In genomic region chr7:85896531-85896930, GRCh38 we compare ENCODE assay signal across 22 cellular contexts.
"Had no signal": no experiment of that assay in that cellular context is flagged by ENCODE, and none has a peak within 500 bp of the region (broad histone marks: within the 10 kb centered on the region; RNA-seq: fewer than 3 reads in every experiment).

No MANE protein-coding gene starts in this region.

- H3K27ac ChIP-seq: colonic mucosa, epithelial cell of prostate, gastrocnemius medialis, heart right ventricle, left lung, lower lobe of right lung had no signal

- H3K27me3 ChIP-seq: colonic mucosa, gastrocnemius medialis, heart right ventricle, left lung had no signal

- H3K36me3 ChIP-seq: colonic mucosa, gastrocnemius medialis, heart right ventricle, left lung, lower lobe of right lung had no signal

- H3K4me1 ChIP-seq: colonic mucosa, gastrocnemius medialis, heart right ventricle, left lung, lower lobe of right lung had no signal

- H3K4me3 ChIP-seq: colonic mucosa, gastrocnemius medialis, heart right ventricle, left lung, lower lobe of right lung, mucosa of descending colon had no signal

- DNase-seq: colonic mucosa; cortex of kidney; effector CD8-positive, alpha-beta T cell; effector memory CD8-positive, alpha-beta T cell; endodermal cell; erythroblast; foreskin fibroblast; foreskin melanocyte; gastrocnemius medialis; glutamatergic neuron; head of caudate nucleus; heart right ventricle; hippocampal formation; left cardiac atrium; left lung; left ventricle myocardium superior; lower lobe of right lung; mesenchymal stem cell; mucosa of descending colon; naive B cell had no signal

- ATAC-seq: effector memory CD8-positive, alpha-beta T cell; esophagus mucosa; gastrocnemius medialis; heart right ventricle; left cardiac atrium; left lung; left ventricle myocardium superior; lower lobe of right lung; mucosa of descending colon had no signal

- H3K9me3 ChIP-seq: colonic mucosa, gastrocnemius medialis, heart right ventricle, left lung, lower lobe of right lung, mucosa of descending colon had no signal
